ENCODE assay signal across 12 cellular contexts in genomic region chr20:36775196-36775595, GRCh38. TPM values are rescaled to one million over a fixed set of nuclear protein-coding genes. Genes with fewer than 3 reads are reported as not detected.
DNase-seq lines count a peak whose midpoint lies in the region; ATAC-seq and TF ChIP-seq lines count a peak whose summit lies in the region.
"Had no signal": no experiment of that assay in that cellular context is flagged by ENCODE, and none has a peak within 500 bp of the region (broad histone marks: within the 10 kb centered on the region; RNA-seq: fewer than 3 reads in every experiment).

No MANE protein-coding gene starts in this region.

- no peak overlapping the region for H2BK120ac ChIP-seq in H9 (ENCODE audit: low read depth, low read length, poor library complexity, severe bottlenecking)

- no peak overlapping the region for H3K4me3 ChIP-seq in CD4-positive, CD25-positive, alpha-beta regulatory T cell (ENCODE audit: low read depth, low read length)
- no peak overlapping the region for H3K4me3 ChIP-seq in H7 (ENCODE audit: insufficient read depth, low read depth, low read length)
- no peak overlapping the region for H3K4me3 ChIP-seq in parathyroid adenoma (ENCODE audit: low read depth, low read length)

- H3K18ac ChIP-seq in H9 (ENCODE audit: insufficient read length, low read depth, low read length), result no peak overlapping the region

- peak overlapping the region in 2 of 3 donors; percentile 73 to 96 for H3K27ac Mint-ChIP-seq in CD4-positive, CD25-positive, alpha-beta regulatory T cell
- H3K27ac Mint-ChIP-seq in chondrocyte (ENCODE audit: unreplicated experiment) (peak overlapping the region; percentile 100), H9 (no peak overlapping the region)

- H3K36me3 ChIP-seq in CD4-positive, CD25-positive, alpha-beta regulatory T cell (ENCODE audit: control insufficient read depth, insufficient read depth, low read length), result no peaks in the 10 kb centered on the region
- peaks cover 3% of the 10 kb centered on the region for H3K36me3 ChIP-seq in H7 (replicated peaks; ENCODE audit: control insufficient read depth, insufficient read depth, low read length)
- H3K36me3 ChIP-seq in parathyroid adenoma (ENCODE audit: control insufficient read depth, insufficient read depth, low read length), result no peaks in the 10 kb centered on the region

- TF ChIP-seq CTCF in chondrocyte (IDR thresholded peaks at IDR 0.05), result no peak
- TF ChIP-seq CTCF in parathyroid adenoma (IDR thresholded peaks at IDR 0.05), result no peak
- TF ChIP-seq CTCF in H9 (conservative IDR thresholded peaks at IDR 0.05), result no peak

- H4K5ac ChIP-seq in H9 (ENCODE audit: insufficient read length, low read depth, low read length), result no peak overlapping the region

- peaks cover 17% of the 10 kb centered on the region for H3K4me1 ChIP-seq in CD4-positive, CD25-positive, alpha-beta regulatory T cell (ENCODE audit: control insufficient read depth, insufficient read depth, low read length, poor library complexity, severe bottlenecking)
- peaks cover 6% of the 10 kb centered on the region for H3K4me1 ChIP-seq in parathyroid adenoma
- no peaks in the 10 kb centered on the region; the same call in 1 of the 2 replicates for H3K4me1 ChIP-seq in H9 (ENCODE audit: insufficient read depth, low read length)

- H2BK5ac ChIP-seq in H9 (ENCODE audit: insufficient read length, low read length), result no peak overlapping the region

- no peak overlapping the region for H4K8ac ChIP-seq in H9 (replicated peaks; ENCODE audit: insufficient read length, low read depth, low read length)

- no peak overlapping the region for H2AK5ac ChIP-seq in H9 (ENCODE audit: insufficient read length, low read length)

- H3K9me3 ChIP-seq in CD4-positive, CD25-positive, alpha-beta regulatory T cell (ENCODE audit: control insufficient read depth in 2 of 2, low read length in 2 of 2), result no peaks in the 10 kb centered on the region
- H3K9me3 ChIP-seq in parathyroid adenoma (ENCODE audit: control insufficient read depth, low read length), result no peaks in the 10 kb centered on the region
- H3K9me3 ChIP-seq in H9 (ENCODE audit: control insufficient read depth, low read depth, low read length), result no peaks in the 10 kb centered on the region

- no peak overlapping the region for H3K4ac ChIP-seq in H9 (ENCODE audit: low read depth, low read length)

- peaks cover 11% of the 10 kb centered on the region for H3K27me3 Mint-ChIP-seq in CD4-positive, CD25-positive, alpha-beta regulatory T cell
- no peaks in the 10 kb centered on the region for H3K27me3 Mint-ChIP-seq in chondrocyte (ENCODE audit: low read depth)
- H3K27me3 Mint-ChIP-seq in H9 (ENCODE audit: low read depth), result peaks cover 1% of the 10 kb centered on the region

- no CpG with 5 or more reads among the region's 2 CpGs for WGBS in H9 (ENCODE audit: extremely low coverage, insufficient read length, low lambda C conversion rate)

- no peak overlapping the region for H3K4me2 ChIP-seq in parathyroid adenoma (ENCODE audit: low read length)
- H3K4me2 ChIP-seq in H9 (ENCODE audit: insufficient read depth, insufficient read length, low read length), result no peak overlapping the region

- peaks cover 11% of the 10 kb centered on the region for H3K23me2 ChIP-seq in H9 (ENCODE audit: insufficient read length, low read depth, low read length, poor library complexity, severe bottlenecking)

- no peak overlapping the region for H4K91ac ChIP-seq in H9 (ENCODE audit: insufficient read length, low read depth, low read length)

- H3K23ac ChIP-seq in H9 (ENCODE audit: insufficient read length, low read depth, low read length), result no peak overlapping the region

- H2AFZ ChIP-seq in parathyroid adenoma (no peak overlapping the region), H9 (ENCODE audit: low read length) (no peak overlapping the region)

- DNase-seq in CD4-positive, CD25-positive, alpha-beta regulatory T cell, result no peak
- DNase-seq in H7 (peak; percentile 32), chondrocyte (ENCODE audit: low spot score) (no peak), superior temporal gyrus (ENCODE audit: extremely low spot score) (no peak), DMS114 treated with DMSO at 0.1 percent for 48 hours (lab: John Stamatoyannopoulos, UW; ENCODE audit: unreplicated experiment) (no peak), H9 (no peak)
- DNase-seq: activated CD4-positive, alpha-beta T cell treated with anti-CD3 and anti-CD28 coated beads, Interleukin-2, amount 50 U/mL, for 1 hour; cerebellar nuclear complex; NCI-H1694 treated with DMSO at 0.1 percent for 48 hours had no signal

- H3K36me3 Mint-ChIP-seq in CD4-positive, CD25-positive, alpha-beta regulatory T cell, result peaks cover 3% of the 10 kb centered on the region
- H3K36me3 Mint-ChIP-seq in chondrocyte (ENCODE audit: low read depth) (peaks cover 2% of the 10 kb centered on the region), H9 (ENCODE audit: insufficient read depth in 1 of 3, low read depth in 3 of 3) (peaks cover 0 to 14% (median 13%) of the 10 kb centered on the region in 3 experiments)

- H3K79me2 ChIP-seq in parathyroid adenoma (peaks cover 4% of the 10 kb centered on the region), H9 (ENCODE audit: insufficient read depth, low read length) (no peaks in the 10 kb centered on the region)

- no peak overlapping the region for H3K27ac ChIP-seq in CD4-positive, CD25-positive, alpha-beta regulatory T cell (ENCODE audit: insufficient read depth, low read length, poor library complexity, severe bottlenecking)
- H3K27ac ChIP-seq in parathyroid adenoma (peak overlapping the region; percentile 93), H9 (ENCODE audit: insufficient read length, low read depth, low read length) (no peak overlapping the region)

- no peaks in the 10 kb centered on the region for H3K79me1 ChIP-seq in H9 (ENCODE audit: insufficient read depth, low read depth, low read length, poor library complexity, severe bottlenecking)

- H3K4me1 Mint-ChIP-seq in CD4-positive, CD25-positive, alpha-beta regulatory T cell, result peaks cover 9 to 27% (median 16%) of the 10 kb centered on the region in 4 donors
- peaks cover 23% of the 10 kb centered on the region for H3K4me1 Mint-ChIP-seq in chondrocyte (ENCODE audit: low read depth)
- peaks cover 42 to 44% of the 10 kb centered on the region in 2 experiments for H3K4me1 Mint-ChIP-seq in H9

- H3K9me3 Mint-ChIP-seq in CD4-positive, CD25-positive, alpha-beta regulatory T cell, result peaks cover 0 to 2% (median 0%) of the 10 kb centered on the region in 7 donors
- H3K9me3 Mint-ChIP-seq in chondrocyte (ENCODE audit: low read depth) (no peaks in the 10 kb centered on the region), H9 (peaks cover 0 to 1% of the 10 kb centered on the region in 2 experiments; a peak in 2 of 5 replicates)

- peak overlapping the region; percentile 76 to 97 (median 87) for H3K4me3 Mint-ChIP-seq in CD4-positive, CD25-positive, alpha-beta regulatory T cell
- H3K4me3 Mint-ChIP-seq in chondrocyte (ENCODE audit: unreplicated experiment) (no peak overlapping the region), H9 (peak overlapping the region in 1 of 2 experiments; percentile 92; a peak in 1 of 5 replicates)

- no peak overlapping the region for H3K14ac ChIP-seq in H9 (ENCODE audit: insufficient read depth, low read length)

- H2BK15ac ChIP-seq in H9 (ENCODE audit: low read depth, low read length), result no peak overlapping the region

- no peaks in the 10 kb centered on the region for H3K27me3 ChIP-seq in CD4-positive, CD25-positive, alpha-beta regulatory T cell (ENCODE audit: control insufficient read depth, insufficient read depth, low read length)
- H3K27me3 ChIP-seq in H7 (ENCODE audit: control insufficient read depth, insufficient read depth, low read length), result no peaks in the 10 kb centered on the region
- H3K27me3 ChIP-seq in parathyroid adenoma (ENCODE audit: control insufficient read depth, insufficient read depth, low read length), result no peaks in the 10 kb centered on the region
- H3K27me3 ChIP-seq in H9 (ENCODE audit: insufficient read depth, low read length), result no peaks in the 10 kb centered on the region

- H4K20me1 ChIP-seq in H9 (ENCODE audit: control insufficient read depth, insufficient read depth, insufficient read length), result no peaks in the 10 kb centered on the region

- no peak for ATAC-seq in CD4-positive, CD25-positive, alpha-beta regulatory T cell (ENCODE audit: low read depth in 2 of 2)
- ATAC-seq in GM18870 (IDR thresholded peaks at IDR 0.05; ENCODE audit: unreplicated experiment), result no peak
- ATAC-seq: Panc1 had no signal

- no peak overlapping the region for H3T11ph ChIP-seq in H9 (ENCODE audit: low read length)

- no peak overlapping the region for H2BK20ac ChIP-seq in H9 (ENCODE audit: low read depth, low read length, poor library complexity, severe bottlenecking)

- H2BK12ac ChIP-seq in H9 (ENCODE audit: insufficient read length, low read depth, low read length), result no peak overlapping the region

- no peak overlapping the region for H3K56ac ChIP-seq in H9 (ENCODE audit: insufficient read length, low read depth, low read length)

- H3K9ac ChIP-seq in parathyroid adenoma (no peak overlapping the region), H9 (ENCODE audit: extremely low read depth, insufficient read length, low read length) (no peak overlapping the region)

RNA-seq across cellular contexts. Expression of gene DSN1, which starts 1.6 kb away (rescaled TPM):
- total RNA-seq in CD4-positive, CD25-positive, alpha-beta regulatory T cell, result 12.2 TPM
- polyA plus RNA-seq in CD4-positive, CD25-positive, alpha-beta regulatory T cell, result 10 to 100 TPM; 11.8 to 17.9 (median 13.8) TPM
- 36.7 and 44.3 TPM in 2 replicates for total RNA-seq in H7 (2014; rRNA removed; shearing (Covaris generic))
- 7.4 to 14.9 TPM (median 8.3 TPM) in 3 replicates for total RNA-seq in chondrocyte
- total RNA-seq in H9 (2021), result 20.6 and 22.8 TPM in 2 replicates

RNA-seq across cellular contexts. Expression of gene NDRG3, which starts 29.3 kb away (rescaled TPM):
- 26.7 TPM for total RNA-seq in CD4-positive, CD25-positive, alpha-beta regulatory T cell
- polyA plus RNA-seq in CD4-positive, CD25-positive, alpha-beta regulatory T cell, result 10 to 100 TPM; 46.8 to 57.2 (median 55.1) TPM
- total RNA-seq in H7 (2014; rRNA removed; shearing (Covaris generic)), result 23.2 and 24.1 TPM in 2 replicates
- total RNA-seq in chondrocyte (27.6 to 34.5 TPM (median 28.1 TPM) in 3 replicates), H9 (2021) (22.4 and 23.6 TPM in 2 replicates)

Comparison
In these comparisons a context has a peak if more than half of its experiments do, and no peak if none do; other contexts are left out.
1. H3K27ac Mint-ChIP-seq: peak in CD4-positive, CD25-positive, alpha-beta regulatory T cell (2 of 3) and chondrocyte (single experiment); none in H9 (0 of 3).